Comparison of ENCODE assay signal across 11 cellular contexts in genomic region chr18:36633961-36634412, GRCh38.
A peak's percentile ranks its signal among the peaks of the same experiment; 100 is the strongest.
DNase-seq lines count a peak whose midpoint lies in the region; ATAC-seq and FAIRE-seq lines count a peak whose summit lies in the region.
"Had no signal": no experiment of that assay in that cellular context is flagged by ENCODE, and none has a peak within 500 bp of the region (broad histone marks: within the 10 kb centered on the region; RNA-seq: fewer than 3 reads in every experiment).

No MANE protein-coding gene starts in this region.

- DNase-seq in COR-L47 (lab: John Stamatoyannopoulos, UW) (peak; percentile 95), GM19239 (ENCODE audit: insufficient read length, low spot score) (no peak), NCI-H748 (lab: John Stamatoyannopoulos, UW; ENCODE audit: unreplicated experiment) (peak; percentile 84), NCI-H2196 (lab: John Stamatoyannopoulos, UW; ENCODE audit: unreplicated experiment) (no peak), middle frontal gyrus (ENCODE audit: extremely low spot score, low spot score) (no peak), mucosa of gallbladder (ENCODE audit: low spot score) (no peak)
- DNase-seq in stimulated activated CD4-positive, alpha-beta T cell treated with anti-CD3 and anti-CD28 coated beads, Interleukin-2, amount 100 ng/mL, for 24 hours = no peak
- DNase-seq: AML-193, right lobe of liver, uterus had no signal

- ATAC-seq in HG03097 (IDR thresholded peaks at IDR 0.05; ENCODE audit: low FRiP score, unreplicated experiment) = peak; percentile 34
- ATAC-seq: right lobe of liver had no signal

- peak; percentile 64 for FAIRE-seq in GM19239 (lab: Jason Lieb, UNC)

Comparison
In these comparisons a context has a peak if more than half of its experiments do, and no peak if none do; other contexts are left out.
1. DNase-seq: peak in COR-L47 (single experiment) and NCI-H748 (single experiment); none in GM19239 (single experiment), NCI-H2196 (single experiment), middle frontal gyrus (single experiment), mucosa of gallbladder (single experiment) and stimulated activated CD4-positive, alpha-beta T cell treated with anti-CD3 and anti-CD28 coated beads, Interleukin-2, amount 100 ng/mL, for 24 hours (0 of 2).